14 cellular contexts compared by ENCODE assay signal in genomic region chr16:4093495-4094137, GRCh38. TPM values are rescaled to one million over a fixed set of nuclear protein-coding genes. Genes with fewer than 3 reads are reported as not detected.
DNase-seq lines count a peak whose midpoint lies in the region; ATAC-seq, FAIRE-seq and TF ChIP-seq lines count a peak whose summit lies in the region.
"Had no signal": no experiment of that assay in that cellular context is flagged by ENCODE, and none has a peak within 500 bp of the region (broad histone marks: within the 10 kb centered on the region; RNA-seq: fewer than 3 reads in every experiment).

No MANE protein-coding gene starts in this region.

- H2AFZ ChIP-seq in smooth muscle cell (ENCODE audit: low read depth), result no peak overlapping the region

- H3K27me3 ChIP-seq in smooth muscle cell (ENCODE audit: low read depth), result no peaks in the 10 kb centered on the region

- DNase-seq in cardiac fibroblast (ENCODE audit: low read depth in 2 of 2) (peak; percentile 55 to 60), smooth muscle cell (lab: John Stamatoyannopoulos, UW; ENCODE audit: unreplicated experiment) (no peak), DMS153 treated with DMSO at 0.1 percent for 48 hours (lab: John Stamatoyannopoulos, UW; ENCODE audit: unreplicated experiment) (no peak)
- DNase-seq in activated CD4-positive, alpha-beta T cell treated with anti-CD3 and anti-CD28 coated beads, Interleukin-2, amount 50 U/mL, for 1 hour, result no peak
- DNase-seq: activated CD4-positive, alpha-beta T cell treated with anti-CD3 and anti-CD28 coated beads for 36 hours; CD4-positive, alpha-beta memory T cell; islet precursor cell; NCI-H1694 treated with DMSO at 0.1 percent for 48 hours; SW 1271 had no signal

- peak overlapping the region; percentile 71 for H3K4me2 ChIP-seq in smooth muscle cell

- peak overlapping the region; percentile 49 for H3K9ac ChIP-seq in smooth muscle cell (ENCODE audit: low read depth)

- no peaks in the 10 kb centered on the region for H3K36me3 ChIP-seq in HEK293 (ENCODE audit: control insufficient read depth in 2 of 2, insufficient read depth in 1 of 2, low read length in 2 of 2)
- no peaks in the 10 kb centered on the region for H3K36me3 ChIP-seq in smooth muscle cell (ENCODE audit: low read depth)

- no peaks in the 10 kb centered on the region for H3F3A ChIP-seq in smooth muscle cell (ENCODE audit: low read depth)

- peaks cover 9% of the 10 kb centered on the region for H3K79me2 ChIP-seq in smooth muscle cell (ENCODE audit: low read depth)

- POLR2A ChIA-PET in HEK293 (lab: Yijun Ruan, JAX), result no interaction called here

- H3K4me1 ChIP-seq in HEK293 (ENCODE audit: control insufficient read depth, insufficient read depth, low read length), result peaks cover 13% of the 10 kb centered on the region; the same call in 1 of the 2 replicates
- peaks cover 9% of the 10 kb centered on the region for H3K4me1 ChIP-seq in smooth muscle cell (ENCODE audit: low read depth)

- H3K4me3 ChIP-seq in HEK293 (ENCODE audit: low read depth, low read length) (no peak overlapping the region), cardiac fibroblast (replicated peaks in 1 of 2; ENCODE audit: low read depth in 2 of 2, low read length in 2 of 2) (no peak overlapping the region), smooth muscle cell (peak overlapping the region; percentile 15)
- H3K4me3 ChIP-seq: K562 had no signal

- no peak overlapping the region for H3K27ac ChIP-seq in HEK293 (ENCODE audit: extremely low read depth, low read depth, low read length)
- peak overlapping the region; percentile 84 for H3K27ac ChIP-seq in smooth muscle cell (ENCODE audit: low read depth)

- H4K20me1 ChIP-seq in smooth muscle cell (ENCODE audit: low read depth), result peaks cover 8% of the 10 kb centered on the region

- ATAC-seq in HG02852 (IDR thresholded peaks at IDR 0.05; ENCODE audit: unreplicated experiment) (no peak), GM21619 (IDR thresholded peaks at IDR 0.05; ENCODE audit: unreplicated experiment) (no peak)
- ATAC-seq: activated CD4-positive, alpha-beta T cell treated with anti-CD3 and anti-CD28 coated beads for 36 hours; K562 had no signal

- H3K9me3 ChIP-seq in HEK293 (ENCODE audit: control insufficient read depth, insufficient read depth, low read depth, low read length) (no peaks in the 10 kb centered on the region), smooth muscle cell (replicated peaks; ENCODE audit: low read depth) (no peaks in the 10 kb centered on the region)

- WGBS in smooth muscle cell (ENCODE audit: low lambda C conversion rate), result 48% methylated on average over 9 of the region's 9 CpGs

- CTCF ChIA-PET in HEK293 (lab: Yijun Ruan, JAX), result interaction anchor here (0.7 to 1.2 kb wide), 4 partner anchors 11 to 322 kb away, joined by 3 to 7 read pairs (median 4); no protein-coding TSS in a partner anchor

- TF ChIP-seq CTCF in HEK293 (tag by site-specific recombination; IDR thresholded peaks at IDR 0.05) (no peak), cardiac fibroblast (IDR thresholded peaks at IDR 0.05; ENCODE audit: low read depth, low read length) (no peak), smooth muscle cell (IDR thresholded peaks at IDR 0.05; ENCODE audit: borderline replicate concordance, insufficient read depth, poor library complexity, severe bottlenecking) (no peak)

- FAIRE-seq in islet of Langerhans (lab: Jason Lieb, UNC), result peak; percentile 88
- FAIRE-seq: K562 had no signal

TF ChIP-seq in HEK293, 187 proteins besides CTCF, POLR2A, EP300 and RAD21:
- TF ChIP-seq ZNF660 (tag by site-specific recombination; IDR thresholded peaks at IDR 0.05) (peak; percentile 30; the same call in 1 of the 2 replicates), ZBTB44 (tag by site-specific recombination; IDR thresholded peaks at IDR 0.05) (peak; percentile 40; the same call in 1 of the 2 replicates), PRDM6 (tag by site-specific recombination; IDR thresholded peaks at IDR 0.05) (peak; percentile 39), ZNF843 (tag by site-specific recombination; IDR thresholded peaks at IDR 0.05) (0 out of 2 replicates have a peak, but pooled peaks have one; percentile 11), ZNF394 (tag by site-specific recombination; IDR thresholded peaks at IDR 0.05; ENCODE audit: borderline replicate concordance) (peak; percentile 43; the same call in 1 of the 2 replicates), ZNF560 (tag by site-specific recombination; IDR thresholded peaks at IDR 0.05; ENCODE audit: borderline replicate concordance) (no peak), GFI1B (tag by site-specific recombination; IDR thresholded peaks at IDR 0.05) (no peak), ZNF138 (tag by site-specific recombination; IDR thresholded peaks at IDR 0.05; ENCODE audit: borderline replicate concordance) (no peak), OSR2 (tag by site-specific recombination; IDR thresholded peaks at IDR 0.05) (peak; percentile 81), ZNF629 (tag by site-specific recombination; IDR thresholded peaks at IDR 0.05) (peak; percentile 72), ZBTB21 (tag by site-specific recombination; IDR thresholded peaks at IDR 0.05) (peak; percentile 38; the same call in 1 of the 2 replicates), ATF2 (tag by site-specific recombination; IDR thresholded peaks at IDR 0.05; ENCODE audit: low read depth) (peak; percentile 41; the same call in 1 of the 2 replicates), ZBTB6 (tag by site-specific recombination; IDR thresholded peaks at IDR 0.05) (peak; percentile 59), ZNF341 (tag by site-specific recombination; IDR thresholded peaks at IDR 0.05; ENCODE audit: low read depth) (no peak), ZFP37 (tag by site-specific recombination; IDR thresholded peaks at IDR 0.05) (no peak), ZNF366 (tag by site-specific recombination; conservative IDR thresholded peaks at IDR 0.05) (peak; percentile 44), SP7 (tag by site-specific recombination; IDR thresholded peaks at IDR 0.05) (0 out of 2 replicates have a peak, but pooled peaks have one; percentile 33)

RNA-seq across cellular contexts. Expression of gene ADCY9, which starts 22.6 kb away (rescaled TPM):
- 6.0 and 8.9 TPM in 2 replicates for total RNA-seq in smooth muscle cell
- polyA plus RNA-seq in smooth muscle cell, result 5.2 and 7.2 TPM in 2 replicates

Comparison
In these comparisons a context has a peak if more than half of its experiments do, and no peak if none do; other contexts are left out.
1. DNase-seq: peak in cardiac fibroblast (2 of 2); none in smooth muscle cell (single experiment), activated CD4-positive, alpha-beta T cell treated with anti-CD3 and anti-CD28 coated beads, Interleukin-2, amount 50 U/mL, for 1 hour (single experiment) and DMS153 treated with DMSO at 0.1 percent for 48 hours (single experiment).